8 cellular contexts compared by ENCODE assay signal in genomic region chr12:93569656-93570551, GRCh38. TPM values are rescaled to one million over a fixed set of nuclear protein-coding genes. Genes with fewer than 3 reads are reported as not detected.
DNase-seq lines count a peak whose midpoint lies in the region; ATAC-seq and TF ChIP-seq lines count a peak whose summit lies in the region.

No MANE protein-coding gene starts in this region.

- CTCF ChIA-PET in CD8-positive, alpha-beta memory T cell (lab: Charles Lee): interaction anchor here (0.8 to 8.6 kb wide), 18 partner anchors 11 to 596 kb away, joined by 3 to 141 read pairs (median 4); partner anchors contain the start of gene CRADD

- H3K27ac ChIP-seq in CD8-positive, alpha-beta memory T cell (ENCODE audit: low read depth, low read length): peak overlapping the region; percentile 83
- H3K27ac ChIP-seq in Peyer's patch (peak overlapping the region; percentile 81 to 93 (median 89)), neural progenitor cell (no peak overlapping the region), stomach smooth muscle (ENCODE audit: low read length) (peak overlapping the region; percentile 92)

- peak overlapping the region; percentile 90 for H3K4me2 ChIP-seq in neural progenitor cell

- H3K9me3 Mint-ChIP-seq in CD8-positive, alpha-beta memory T cell: no peaks in the 10 kb centered on the region
- H3K9me3 Mint-ChIP-seq in neural progenitor cell: no peaks in the 10 kb centered on the region

- peaks cover 4 to 5% of the 10 kb centered on the region in 2 donors for H3K27me3 Mint-ChIP-seq in CD8-positive, alpha-beta memory T cell
- peaks cover 17% of the 10 kb centered on the region for H3K27me3 Mint-ChIP-seq in neural progenitor cell (ENCODE audit: insufficient read depth, low read depth)

- TF ChIP-seq CTCF in Peyer's patch (IDR thresholded peaks at IDR 0.05): peak; percentile 61 to 79 (median 72)
- peak; percentile 78 for TF ChIP-seq CTCF in foreskin fibroblast (IDR thresholded peaks at IDR 0.05; ENCODE audit: low read depth, low read length)
- peak; percentile 80 for TF ChIP-seq CTCF in neural progenitor cell (IDR thresholded peaks at IDR 0.05)

- peak overlapping the region; percentile 95 for H2AFZ ChIP-seq in neural progenitor cell (replicated peaks)

- H3K9ac ChIP-seq in neural progenitor cell (no peak overlapping the region), stomach smooth muscle (ENCODE audit: low read length in 2 of 2) (peak overlapping the region; percentile 80 to 85)

- H3K9me3 ChIP-seq in CD8-positive, alpha-beta memory T cell (ENCODE audit: low read length): no peaks in the 10 kb centered on the region
- no peaks in the 10 kb centered on the region for H3K9me3 ChIP-seq in Peyer's patch
- no peaks in the 10 kb centered on the region for H3K9me3 ChIP-seq in neural progenitor cell (ENCODE audit: low read depth)
- no peaks in the 10 kb centered on the region for H3K9me3 ChIP-seq in stomach smooth muscle (ENCODE audit: control insufficient read depth in 2 of 2, low read length in 2 of 2)

- H3K27ac Mint-ChIP-seq in CD8-positive, alpha-beta memory T cell: peak overlapping the region; percentile 25 to 98 (median 94)
- H3K27ac Mint-ChIP-seq in neural progenitor cell: no peak overlapping the region

- POLR2A ChIA-PET in CD8-positive, alpha-beta memory T cell (lab: Charles Lee): interaction anchor here (1.0 to 1.4 kb wide), 3 partner anchors 107 to 532 kb away, joined by 3 to 7 read pairs (median 4); partner anchors contain the start of gene CRADD

- H3K36me3 ChIP-seq in CD8-positive, alpha-beta memory T cell (ENCODE audit: insufficient read depth, low read length): no peaks in the 10 kb centered on the region
- H3K36me3 ChIP-seq in Peyer's patch: peaks cover 0 to 2% (median 0%) of the 10 kb centered on the region in 3 donors
- H3K36me3 ChIP-seq in neural progenitor cell: no peaks in the 10 kb centered on the region
- peaks cover 1 to 7% of the 10 kb centered on the region in 2 donors for H3K36me3 ChIP-seq in stomach smooth muscle (ENCODE audit: control insufficient read depth in 2 of 2, insufficient read depth in 2 of 2, low read length in 2 of 2)

- no peaks in the 10 kb centered on the region for H3K79me2 ChIP-seq in neural progenitor cell (ENCODE audit: low read depth)

- peaks cover 17 to 36% (median 34%) of the 10 kb centered on the region in 3 donors for H3K4me1 Mint-ChIP-seq in CD8-positive, alpha-beta memory T cell
- peaks cover 12% of the 10 kb centered on the region for H3K4me1 Mint-ChIP-seq in neural progenitor cell

- TF ChIP-seq POLR2A in Peyer's patch (IDR thresholded peaks at IDR 0.05): no peak

- peak; percentile 51 for ATAC-seq in GM19438 (IDR thresholded peaks at IDR 0.05; ENCODE audit: low read depth, unreplicated experiment)

- H3K4me1 ChIP-seq in CD8-positive, alpha-beta memory T cell (ENCODE audit: insufficient read depth, low read length): peaks cover 17% of the 10 kb centered on the region
- peaks cover 0 to 20% (median 7%) of the 10 kb centered on the region in 4 donors for H3K4me1 ChIP-seq in Peyer's patch
- H3K4me1 ChIP-seq in neural progenitor cell: peaks cover 14% of the 10 kb centered on the region
- H3K4me1 ChIP-seq in stomach smooth muscle (ENCODE audit: control insufficient read depth, insufficient read depth, low read length): peaks cover 15% of the 10 kb centered on the region

- peak overlapping the region; percentile 90 for H3K4me3 ChIP-seq in CD8-positive, alpha-beta memory T cell (ENCODE audit: low read length)
- peak overlapping the region; percentile 55 to 89 (median 58) for H3K4me3 ChIP-seq in Peyer's patch
- peak overlapping the region; percentile 86 to 89 for H3K4me3 ChIP-seq in foreskin fibroblast (ENCODE audit: low read depth in 1 of 2, low read length in 2 of 2)
- H3K4me3 ChIP-seq in neural progenitor cell: peak overlapping the region; percentile 72
- peak overlapping the region; percentile 70 to 91 for H3K4me3 ChIP-seq in stomach smooth muscle (ENCODE audit: low read length in 2 of 2)

- H3K4me3 Mint-ChIP-seq in CD8-positive, alpha-beta memory T cell: peak overlapping the region; percentile 91 to 97 (median 95)
- peak overlapping the region; percentile 93 for H3K4me3 Mint-ChIP-seq in neural progenitor cell

- H3K27me3 ChIP-seq in CD8-positive, alpha-beta memory T cell (ENCODE audit: insufficient read depth, low read length, poor library complexity, severe bottlenecking): no peaks in the 10 kb centered on the region
- H3K27me3 ChIP-seq in Peyer's patch (no peaks in the 10 kb centered on the region), neural progenitor cell (peaks cover 59% of the 10 kb centered on the region), stomach smooth muscle (ENCODE audit: control insufficient read depth in 1 of 2, insufficient read depth in 2 of 2, low read length in 2 of 2) (no peaks in the 10 kb centered on the region)

- peaks cover 0 to 4% (median 3%) of the 10 kb centered on the region in 3 donors for H3K36me3 Mint-ChIP-seq in CD8-positive, alpha-beta memory T cell
- peaks cover 4% of the 10 kb centered on the region for H3K36me3 Mint-ChIP-seq in neural progenitor cell

- peaks cover 29% of the 10 kb centered on the region for H4K20me1 ChIP-seq in neural progenitor cell (ENCODE audit: low read depth)

- peak; percentile 65 to 80 (median 73) for DNase-seq in CD8-positive, alpha-beta memory T cell
- DNase-seq in HUDEP-2 (lab: John Stamatoyannopoulos, UW; ENCODE audit: unreplicated experiment in 76 of 76) (peak in 74 of 76 experiments; percentile 8 to 90 (median 76)), Peyer's patch (peak; percentile 81 to 93 (median 91)), activated gamma-delta T cell treated with Interleukin-2 at 50 U/mL for 16 hours (peak; percentile 71), foreskin fibroblast (peak; percentile 88 to 96), neural progenitor cell (ENCODE audit: low spot score) (peak; percentile 93)

- H3F3A ChIP-seq in neural progenitor cell (ENCODE audit: low read depth): peaks cover 28% of the 10 kb centered on the region

RNA-seq across cellular contexts. Expression of gene SOCS2, which starts 2.6 kb away (rescaled TPM):
- 10 to 100 TPM; 11.6 to 12.9 TPM for total RNA-seq in CD8-positive, alpha-beta memory T cell
- polyA plus RNA-seq in CD8-positive, alpha-beta memory T cell: 21.7 TPM
- total RNA-seq in Peyer's patch (100 to 1,000 TPM in 1 of 4 donors, 10 to 100 TPM in 3; 33.4 to 113 (median 35.1) TPM), neural progenitor cell (ENCODE audit: low replicate concordance) (3.5 and 4.9 TPM in 2 replicates)
